Comparison of ENCODE assay signal across 17 cellular contexts in the genomic region with DNA sequence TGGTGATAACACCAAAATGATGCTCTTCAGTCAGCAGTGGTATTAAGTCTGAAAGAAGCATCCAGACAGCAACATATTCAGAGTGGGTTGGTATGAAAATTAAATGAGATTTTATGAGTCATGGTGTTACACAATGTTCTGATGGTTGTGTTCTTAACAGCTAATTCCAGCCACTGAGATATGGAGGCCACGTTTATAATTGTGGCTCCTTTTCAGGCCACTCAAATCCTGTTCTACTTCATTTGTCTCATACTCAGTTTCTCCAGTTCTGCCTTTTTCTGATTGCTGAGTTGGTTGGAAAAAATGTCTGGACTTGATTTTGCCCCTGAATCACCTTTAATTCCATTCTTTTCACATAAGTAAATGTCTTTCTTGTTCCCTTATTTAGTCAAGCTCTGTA.
DNase-seq lines count a peak whose midpoint lies in the region; ATAC-seq, FAIRE-seq and TF ChIP-seq lines count a peak whose summit lies in the region.
"Had no signal": no experiment of that assay in that cellular context is flagged by ENCODE, and none has a peak within 500 bp of the region (broad histone marks: within the 10 kb centered on the region; RNA-seq: fewer than 3 reads in every experiment).

No MANE protein-coding gene starts in this region.

- H3K27ac ChIP-seq in uterus: peak overlapping the region in 1 of 2 donors; percentile 14
- H3K27ac ChIP-seq: esophagus squamous epithelium had no signal

- H3K9me3 ChIP-seq in uterus: no peaks in the 10 kb centered on the region
- H3K9me3 ChIP-seq: esophagus squamous epithelium, sigmoid colon had no signal

- H3K36me3 Mint-ChIP-seq in activated naive CD4-positive, alpha-beta T cell treated with anti-CD3 and anti-CD28 coated beads, Interleukin-2, amount 10 ng/mL, durations not matched to agents 7 days and 5 days: no peaks in the 10 kb centered on the region
- H3K36me3 Mint-ChIP-seq: activated CD4-positive, alpha-beta memory T cell treated with anti-CD3 and anti-CD28 coated beads for 36 hours; naive thymus-derived CD4-positive, alpha-beta T cell had no signal

- H3K27me3 Mint-ChIP-seq in activated naive CD4-positive, alpha-beta T cell treated with anti-CD3 and anti-CD28 coated beads, Interleukin-2, amount 10 ng/mL, durations not matched to agents 7 days and 5 days: no peaks in the 10 kb centered on the region
- H3K27me3 Mint-ChIP-seq: activated CD4-positive, alpha-beta memory T cell treated with anti-CD3 and anti-CD28 coated beads for 36 hours; naive thymus-derived CD4-positive, alpha-beta T cell had no signal

- H3K9me3 Mint-ChIP-seq in activated naive CD4-positive, alpha-beta T cell treated with anti-CD3 and anti-CD28 coated beads, Interleukin-2, amount 10 ng/mL, durations not matched to agents 7 days and 5 days: no peaks in the 10 kb centered on the region
- H3K9me3 Mint-ChIP-seq: activated CD4-positive, alpha-beta memory T cell treated with anti-CD3 and anti-CD28 coated beads for 36 hours; T-helper 2 cell treated with Interferon-gamma antibody and Interleukin-4, amounts not matched to agents 5 μg/mL and 100 μg/mL, for 36 hours had no signal

- H3K36me3 ChIP-seq in bronchial epithelial cell (ENCODE audit: control insufficient read depth, insufficient read depth, low read length) (no peaks in the 10 kb centered on the region), uterus (no peaks in the 10 kb centered on the region)
- H3K36me3 ChIP-seq: esophagus squamous epithelium, sigmoid colon had no signal

- FAIRE-seq in bronchial epithelial cell (lab: Jason Lieb, UNC): no peak

- intact Hi-C loops in Right ventricle myocardium inferior (cut with DNase I): no loop called here
- intact Hi-C loops in cardiac septum (cut with DNase I): loop anchor here (10.0 kb wide), 1 partner anchor 123 kb away; no protein-coding TSS in a partner anchor
- intact Hi-C loops in uterus (cut with DNase I; ENCODE audit: low total_unique reads): no loop called here

- H3K4me1 Mint-ChIP-seq in activated naive CD4-positive, alpha-beta T cell treated with anti-CD3 and anti-CD28 coated beads, Interleukin-2, amount 10 ng/mL, durations not matched to agents 7 days and 5 days: no peaks in the 10 kb centered on the region
- H3K4me1 Mint-ChIP-seq: naive thymus-derived CD4-positive, alpha-beta T cell had no signal

- H3K4me3 ChIP-seq in bronchial epithelial cell (ENCODE audit: low read depth, low read length) (no peak overlapping the region), uterus (no peak overlapping the region)
- H3K4me3 ChIP-seq: esophagus squamous epithelium, sigmoid colon had no signal

- CTCF ChIA-PET in activated naive CD4-positive, alpha-beta T cell treated with anti-CD3 and anti-CD28 coated beads, Interleukin-2, amount 10 ng/mL, durations not matched to agents 7 days and 5 days (lab: Charles Lee): no interaction called here

- no peaks in the 10 kb centered on the region for H3K27me3 ChIP-seq in bronchial epithelial cell (ENCODE audit: control insufficient read depth, insufficient read depth, low read length)
- no peaks in the 10 kb centered on the region for H3K27me3 ChIP-seq in uterus
- H3K27me3 ChIP-seq: esophagus squamous epithelium, sigmoid colon had no signal

- TF ChIP-seq CTCF in bronchial epithelial cell (IDR thresholded peaks at IDR 0.05; ENCODE audit: insufficient read depth, low read length, severe bottlenecking) (no peak), uterus (IDR thresholded peaks at IDR 0.05) (no peak)

- H3K4me3 Mint-ChIP-seq in activated naive CD4-positive, alpha-beta T cell treated with anti-CD3 and anti-CD28 coated beads, Interleukin-2, amount 10 ng/mL, durations not matched to agents 7 days and 5 days: no peak overlapping the region
- H3K4me3 Mint-ChIP-seq: activated CD4-positive, alpha-beta memory T cell treated with anti-CD3 and anti-CD28 coated beads for 36 hours; naive thymus-derived CD4-positive, alpha-beta T cell; T-helper 2 cell treated with Interferon-gamma antibody and Interleukin-4, amounts not matched to agents 5 μg/mL and 100 μg/mL, for 36 hours had no signal

- TF ChIP-seq POLR2A in uterus (IDR thresholded peaks at IDR 0.05): no peak

- no peak overlapping the region for H3K27ac Mint-ChIP-seq in activated naive CD4-positive, alpha-beta T cell treated with anti-CD3 and anti-CD28 coated beads, Interleukin-2, amount 10 ng/mL, durations not matched to agents 7 days and 5 days
- H3K27ac Mint-ChIP-seq: activated CD4-positive, alpha-beta memory T cell treated with anti-CD3 and anti-CD28 coated beads for 36 hours; naive thymus-derived CD4-positive, alpha-beta T cell; T-helper 2 cell treated with Interferon-gamma antibody and Interleukin-4, amounts not matched to agents 5 μg/mL and 100 μg/mL, for 36 hours had no signal

- no peak for DNase-seq in Right ventricle myocardium inferior (ENCODE audit: missing footprints)
- no peak for DNase-seq in cardiac septum (ENCODE audit: low spot score)
- DNase-seq in bronchial epithelial cell (ENCODE audit: low read depth): peak; percentile 84
- peak; percentile 93 for DNase-seq in iris pigment epithelial cell (ENCODE audit: low read depth)
- no peak for DNase-seq in activated naive CD4-positive, alpha-beta T cell treated with anti-CD3 and anti-CD28 coated beads, Interleukin-2, amount 10 ng/mL, durations not matched to agents 7 days and 5 days
- no peak for DNase-seq in foreskin melanocyte
- DNase-seq in uterus: no peak
- no peak for DNase-seq in stimulated activated CD4-positive, alpha-beta T cell treated with anti-CD3 and anti-CD28 coated beads, Interleukin-4, amount 100 ng/mL, for 24 hours
- DNase-seq: 8988T; activated CD4-positive, alpha-beta memory T cell treated with anti-CD3 and anti-CD28 coated beads for 36 hours; activated effector memory CD4-positive, alpha-beta T cell treated with anti-CD3 and anti-CD28 coated beads, Interleukin-2, amount 50 U/mL, for 16 hours; cerebellar nuclear complex; esophagus squamous epithelium; naive thymus-derived CD4-positive, alpha-beta T cell; NCI-H2171; sigmoid colon had no signal

- no peaks in the 10 kb centered on the region for H3K4me1 ChIP-seq in uterus
- H3K4me1 ChIP-seq: esophagus squamous epithelium had no signal

- ATAC-seq in Right ventricle myocardium inferior: peak; percentile 75
- ATAC-seq: naive thymus-derived CD4-positive, alpha-beta T cell had no signal

Comparison
In these comparisons a context has a peak if more than half of its experiments do, and no peak if none do; other contexts are left out.
1. DNase-seq: peak in bronchial epithelial cell (single experiment) and iris pigment epithelial cell (single experiment); none in Right ventricle myocardium inferior (single experiment), cardiac septum (single experiment), activated naive CD4-positive, alpha-beta T cell treated with anti-CD3 and anti-CD28 coated beads, Interleukin-2, amount 10 ng/mL, durations not matched to agents 7 days and 5 days (single experiment), foreskin melanocyte (single experiment), uterus (0 of 2) and stimulated activated CD4-positive, alpha-beta T cell treated with anti-CD3 and anti-CD28 coated beads, Interleukin-4, amount 100 ng/mL, for 24 hours (single experiment).